In genomic region chr14:39739796-39740195, GRCh38 we compare ENCODE assay signal across 1 cellular context.
TF ChIP-seq lines count a peak whose summit lies in the region.

No MANE protein-coding gene starts in this region.

TF ChIP-seq in HepG2, 621 proteins besides CTCF, POLR2A, EP300 and RAD21 (continued from another document):
- TF ChIP-seq ZNF276 (CRISPR knock-in tag; IDR thresholded peaks at IDR 0.05; ENCODE audit: low read depth), result no peak
- no peak for TF ChIP-seq MXD3 (CRISPR knock-in tag; IDR thresholded peaks at IDR 0.05)
